In genomic region chr13:25945596-25945995, GRCh38 we compare ENCODE assay signal across 18 cellular contexts.
DNase-seq lines count a peak whose midpoint lies in the region; ATAC-seq and TF ChIP-seq lines count a peak whose summit lies in the region.
"Had no signal": no experiment of that assay in that cellular context is flagged by ENCODE, and none has a peak within 500 bp of the region (broad histone marks: within the 10 kb centered on the region; RNA-seq: fewer than 3 reads in every experiment).

No MANE protein-coding gene starts in this region.

- peak overlapping the region; percentile 28 for H3K4me3 Mint-ChIP-seq in endothelial cell (ENCODE audit: unreplicated experiment)
- H3K4me3 Mint-ChIP-seq: natural killer cell; T-helper 2 cell treated with Interferon-gamma antibody and Interleukin-4, amounts not matched to agents 5 μg/mL and 100 μg/mL, for 36 hours had no signal

- no peak for ATAC-seq in HG03432 (IDR thresholded peaks at IDR 0.05; ENCODE audit: unreplicated experiment)
- ATAC-seq in GM19395 (IDR thresholded peaks at IDR 0.05; ENCODE audit: unreplicated experiment) = no peak
- ATAC-seq: activated CD4-positive, CD25-positive, alpha-beta regulatory T cell treated with anti-CD3 and anti-CD28 coated beads, Interleukin-2, amount 50 U/mL, for 24 hours; natural killer cell had no signal

- TF ChIP-seq CTCF in endothelial cell (IDR thresholded peaks at IDR 0.05; ENCODE audit: unreplicated experiment) = no peak
- no peak for TF ChIP-seq CTCF in PC-9 (conservative IDR thresholded peaks at IDR 0.05)

- H3F3A ChIP-seq in PC-9 (ENCODE audit: insufficient read depth, low read depth) = no peaks in the 10 kb centered on the region

- no peaks in the 10 kb centered on the region for H3K9me3 Mint-ChIP-seq in endothelial cell (ENCODE audit: unreplicated experiment)
- H3K9me3 Mint-ChIP-seq: activated T-helper 2 cell treated with anti-CD3 and anti-CD28 coated beads, Interferon-gamma antibody, Interleukin-2, Interleukin-4, amounts not matched to agents 10 μg/mL and 5 μg/mL and 100 μg/mL, durations not matched to agents 14 hours and 24 hours and 36 hours; natural killer cell; T-helper 2 cell treated with Interferon-gamma antibody and Interleukin-4, amounts not matched to agents 5 μg/mL and 100 μg/mL, for 36 hours had no signal

- H3K27me3 ChIP-seq in SJCRH30 (no peaks in the 10 kb centered on the region), PC-9 (ENCODE audit: insufficient read depth, low read depth) (peaks cover 99% of the 10 kb centered on the region)

- H4K20me1 ChIP-seq in PC-9 (ENCODE audit: insufficient read depth) = no peaks in the 10 kb centered on the region

- no peak overlapping the region for H3K4me2 ChIP-seq in PC-9

- H3K36me3 ChIP-seq in SJCRH30 (no peaks in the 10 kb centered on the region), PC-9 (ENCODE audit: low read depth) (no peaks in the 10 kb centered on the region)
- H3K36me3 ChIP-seq: prostate gland had no signal

- H3K79me2 ChIP-seq in PC-9 (ENCODE audit: low read depth) = no peaks in the 10 kb centered on the region

- CTCF ChIA-PET in PC-9 (lab: Charles Lee) = no interaction called here

- H3K4me1 ChIP-seq in SJCRH30 (peaks cover 18% of the 10 kb centered on the region), PC-9 (replicated peaks; ENCODE audit: insufficient read depth) (no peaks in the 10 kb centered on the region)
- H3K4me1 ChIP-seq: prostate gland had no signal

- no peak overlapping the region for H3K4me3 ChIP-seq in SJCRH30
- H3K4me3 ChIP-seq in skeletal muscle cell (ENCODE audit: low read depth, low read length) = no peak overlapping the region
- no peak overlapping the region for H3K4me3 ChIP-seq in PC-9
- H3K4me3 ChIP-seq: prostate gland had no signal

- peak; percentile 23 for DNase-seq in HT1080 (ENCODE audit: low read depth)
- DNase-seq in SJCRH30 = peak; percentile 65 to 76
- no peak for DNase-seq in endothelial cell (ENCODE audit: low spot score)
- DNase-seq in skeletal muscle cell (ENCODE audit: low read depth) = peak; percentile 42
- DNase-seq in PC-9 = no peak
- DNase-seq: central memory CD4-positive, alpha-beta T cell; effector CD8-positive, alpha-beta T cell; islet precursor cell; natural killer cell; NCI-H526; OCI-M1; SIG-M5 had no signal

- H3K9me3 ChIP-seq in SJCRH30 (replicated peaks) (no peaks in the 10 kb centered on the region), PC-9 (ENCODE audit: insufficient read depth, low read depth) (no peaks in the 10 kb centered on the region)
- H3K9me3 ChIP-seq: prostate gland had no signal

- BruUV-seq in PC-9 (replicated peaks; lab: Mats Ljungman, UMichigan) = no TSS peak

- no peak overlapping the region for H2AFZ ChIP-seq in PC-9

- H3K27ac ChIP-seq in SJCRH30 = no peak overlapping the region
- no peak overlapping the region for H3K27ac ChIP-seq in PC-9
- H3K27ac ChIP-seq: prostate gland had no signal

- no peaks in the 10 kb centered on the region for H3K9me2 ChIP-seq in PC-9 (ENCODE audit: insufficient read depth)

- peaks cover 21% of the 10 kb centered on the region for H3K4me1 Mint-ChIP-seq in endothelial cell (ENCODE audit: unreplicated experiment)

- no peak overlapping the region for H3K27ac Mint-ChIP-seq in endothelial cell (ENCODE audit: unreplicated experiment)
- H3K27ac Mint-ChIP-seq: activated T-helper 2 cell treated with anti-CD3 and anti-CD28 coated beads, Interferon-gamma antibody, Interleukin-2, Interleukin-4, amounts not matched to agents 10 μg/mL and 5 μg/mL and 100 μg/mL, durations not matched to agents 14 hours and 24 hours and 36 hours; natural killer cell; T-helper 2 cell treated with Interferon-gamma antibody and Interleukin-4, amounts not matched to agents 5 μg/mL and 100 μg/mL, for 36 hours had no signal

- no peaks in the 10 kb centered on the region for H3K36me3 Mint-ChIP-seq in endothelial cell (ENCODE audit: low read depth, unreplicated experiment)
- H3K36me3 Mint-ChIP-seq: natural killer cell had no signal

- intact Hi-C loops in PC-9 (cut with micrococcal nuclease; ENCODE audit: unreplicated experiment) = no loop called here

- POLR2A ChIA-PET in PC-9 (lab: Charles Lee; ENCODE audit: unreplicated experiment) = no interaction called here

- peaks cover 7% of the 10 kb centered on the region for H3K27me3 Mint-ChIP-seq in endothelial cell (ENCODE audit: unreplicated experiment)

Comparison
In these comparisons a context has a peak if more than half of its experiments do, and no peak if none do; other contexts are left out.
1. DNase-seq: peak in HT1080 (single experiment), SJCRH30 (2 of 2) and skeletal muscle cell (single experiment); none in endothelial cell (single experiment) and PC-9 (0 of 2).